ENCODE assay signal across 8 cellular contexts in the genomic region with DNA sequence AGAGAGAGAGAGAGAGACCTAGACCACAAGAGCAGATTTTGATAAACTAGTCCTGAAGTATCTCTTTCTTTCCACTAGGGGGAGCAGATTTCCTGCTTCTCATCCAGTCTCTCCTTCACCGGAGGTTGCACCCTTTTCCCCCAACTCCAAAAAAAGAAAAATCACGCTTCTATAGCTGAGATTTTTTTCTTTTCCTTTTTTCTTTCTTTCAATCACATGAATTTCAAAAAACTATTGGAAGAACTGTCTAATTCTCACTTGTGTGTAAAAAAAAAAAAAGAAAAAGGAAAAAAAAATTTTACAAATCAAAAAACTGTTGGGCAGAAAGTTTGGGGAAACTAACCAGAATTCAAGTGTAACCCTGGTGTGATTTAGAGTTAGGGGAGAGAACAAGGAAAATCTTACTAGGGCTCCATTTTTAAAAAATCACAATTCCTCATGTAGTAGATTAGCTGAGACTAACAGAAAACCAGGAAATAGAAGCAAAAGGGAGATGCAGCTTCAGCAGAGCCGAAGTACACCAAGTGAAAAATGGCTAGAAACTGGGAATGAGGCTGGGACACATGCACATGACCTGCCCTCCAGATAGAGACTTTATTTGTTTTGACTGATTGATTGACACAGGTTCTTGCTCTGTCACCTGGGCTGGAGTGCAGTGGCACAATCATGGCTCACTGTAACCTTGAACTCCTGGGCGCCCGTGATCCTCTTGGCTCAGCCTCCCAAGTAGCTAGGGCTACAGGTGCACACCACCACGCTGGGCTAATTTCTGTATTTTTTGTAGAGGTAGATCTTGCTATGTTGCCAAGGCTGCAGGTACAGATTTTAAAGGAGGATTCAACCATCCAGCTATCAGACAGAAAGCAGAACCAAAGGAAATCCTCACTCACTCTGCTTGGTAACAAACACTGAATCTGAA. TPM values are rescaled to one million over a fixed set of nuclear protein-coding genes. Genes with fewer than 3 reads are reported as not detected.
DNase-seq lines count a peak whose midpoint lies in the region; ATAC-seq and TF ChIP-seq lines count a peak whose summit lies in the region.

No MANE protein-coding gene starts in this region.

- peak; percentile 62 for TF ChIP-seq CTCF in AG04449 (IDR thresholded peaks at IDR 0.05; ENCODE audit: insufficient read depth, low read length, missing control alignments)
- peak; percentile 57 for TF ChIP-seq CTCF in GM13976 (IDR thresholded peaks at IDR 0.05; ENCODE audit: borderline replicate concordance, control extremely low read depth, extremely low read depth, insufficient read depth, missing control alignments)
- peak; percentile 67 for TF ChIP-seq CTCF in fibroblast of villous mesenchyme (IDR thresholded peaks at IDR 0.05; ENCODE audit: insufficient read depth, low read depth, low read length)
- peak; percentile 73 for TF ChIP-seq CTCF in osteocyte (IDR thresholded peaks at IDR 0.05)

- H3K27ac Mint-ChIP-seq in T-cell (no peak overlapping the region), osteocyte (ENCODE audit: unreplicated experiment) (no peak overlapping the region)

- H3K36me3 Mint-ChIP-seq in T-cell: peaks cover 9% of the 10 kb centered on the region
- peaks cover 3% of the 10 kb centered on the region for H3K36me3 Mint-ChIP-seq in osteocyte (ENCODE audit: unreplicated experiment)

- DNase-seq in AG04449 (ENCODE audit: low read depth, low spot score): no peak
- DNase-seq in GM13976 (ENCODE audit: low spot score): peak; percentile 57
- peak; percentile 72 for DNase-seq in NCI-H146 treated with DMSO at 0.1 percent for 48 hours (lab: John Stamatoyannopoulos, UW; ENCODE audit: unreplicated experiment)
- DNase-seq in T-cell: peak in 1 of 34 experiments; percentile 7
- peak; percentile 71 for DNase-seq in fibroblast of villous mesenchyme (ENCODE audit: low read depth)
- no peak for DNase-seq in osteocyte (ENCODE audit: extremely low spot score, unreplicated experiment)
- DNase-seq in activated gamma-delta T cell treated with Interleukin-2 at 50 U/mL for 16 hours: no peak

- H3K4me3 ChIP-seq in AG04449 (ENCODE audit: low read depth, low read length): no peak overlapping the region
- no peak overlapping the region for H3K4me3 ChIP-seq in fibroblast of villous mesenchyme (ENCODE audit: low read depth, low read length)

- H3K27me3 Mint-ChIP-seq in T-cell: peaks cover 0 to 2% of the 10 kb centered on the region in 2 donors
- H3K27me3 Mint-ChIP-seq in osteocyte (ENCODE audit: unreplicated experiment): no peaks in the 10 kb centered on the region

- in situ Hi-C loops in GM13976 (cut with MboI; ENCODE audit: low sequenced_read_pairs, unreplicated experiment): no loop called here

- POLR2A ChIA-PET in AG04449 (lab: Yijun Ruan, JAX): interaction anchor here (0.6 kb wide), 1 partner anchor 145 kb away, joined by 3 read pairs; no protein-coding TSS in a partner anchor
- POLR2A ChIA-PET in T-cell (lab: Charles Lee): no interaction called here

- H3K9me3 Mint-ChIP-seq in T-cell (no peaks in the 10 kb centered on the region), osteocyte (ENCODE audit: unreplicated experiment) (peaks cover 8% of the 10 kb centered on the region)

- ATAC-seq in T-cell (replicated peaks in 1 of 4): peak in 3 of 4 experiments; percentile 49 to 57 (median 52)
- no peak for ATAC-seq in HG03520 (IDR thresholded peaks at IDR 0.05; ENCODE audit: unreplicated experiment)

- CTCF ChIA-PET in AG04449 (lab: Yijun Ruan, JAX): interaction anchor here (0.6 to 11.8 kb wide), 35 partner anchors 9 to 418 kb away, joined by 3 to 138 read pairs (median 5); partner anchors contain the start of genes BCO2, IL18, PTS and SDHD
- CTCF ChIA-PET in T-cell (lab: Charles Lee): interaction anchor here (0.5 to 1.3 kb wide), 26 partner anchors 8 to 1825 kb away, joined by 3 to 14 read pairs (median 4); partner anchors contain the start of gene ALG9 (in 1 of the 2)

- H3K4me1 Mint-ChIP-seq in T-cell: peaks cover 3 to 4% (median 4%) of the 10 kb centered on the region in 3 donors
- peaks cover 4% of the 10 kb centered on the region for H3K4me1 Mint-ChIP-seq in osteocyte (ENCODE audit: unreplicated experiment)

- no peak overlapping the region for H3K4me3 Mint-ChIP-seq in T-cell
- H3K4me3 Mint-ChIP-seq in osteocyte (ENCODE audit: unreplicated experiment): no peak overlapping the region

RNA-seq across cellular contexts. Expression of gene SDHD, which starts 27.1 kb away (rescaled TPM):
- 10 to 100 TPM; 34.3 to 71.9 (median 69.6) TPM for total RNA-seq in T-cell
- 121 and 140 TPM in 2 replicates for total RNA-seq in fibroblast of villous mesenchyme
- total RNA-seq in osteocyte: 71.6 and 82.0 TPM in 2 replicates

RNA-seq across cellular contexts. Expression of gene TIMM8B, which starts 27.2 kb away (rescaled TPM):
- 10 to 100 TPM; 13.8 to 23.7 (median 21.1) TPM for total RNA-seq in T-cell
- 57.0 and 64.3 TPM in 2 replicates for total RNA-seq in fibroblast of villous mesenchyme
- 59.4 and 64.0 TPM in 2 replicates for total RNA-seq in osteocyte

RNA-seq across cellular contexts. Expression of gene NKAPD1, which starts 39.7 kb away (rescaled TPM):
- total RNA-seq in T-cell: 10 to 100 TPM; 14.6 to 22.1 (median 17.7) TPM
- 20.6 and 30.7 TPM in 2 replicates for total RNA-seq in fibroblast of villous mesenchyme
- total RNA-seq in osteocyte: 23.1 and 24.6 TPM in 2 replicates

RNA-seq across cellular contexts. Expression of gene PIH1D2, which starts 40.0 kb away (rescaled TPM):
- total RNA-seq in T-cell: under 1 TPM in 3 of 5 donors, not detected in 2; 0.30 to 0.44 (median 0.36) TPM
- total RNA-seq in fibroblast of villous mesenchyme: 1.3 and 2.6 TPM in 2 replicates
- 2.0 and 2.3 TPM in 2 replicates for total RNA-seq in osteocyte

RNA-seq across cellular contexts. Expression of gene IL18, which starts 50.1 kb away (rescaled TPM):
- total RNA-seq in T-cell (under 1 TPM; 0.20 to 0.53 (median 0.35) TPM), fibroblast of villous mesenchyme (1.6 and 2.2 TPM in 2 replicates), osteocyte (0.59 and 0.68 TPM in 2 replicates)

Comparison
In these comparisons a context has a peak if more than half of its experiments do, and no peak if none do; other contexts are left out.
1. DNase-seq: peak in GM13976 (single experiment), NCI-H146 treated with DMSO at 0.1 percent for 48 hours (single experiment) and fibroblast of villous mesenchyme (single experiment); none in AG04449 (single experiment), osteocyte (single experiment) and activated gamma-delta T cell treated with Interleukin-2 at 50 U/mL for 16 hours (single experiment).
2. Peak in every context shown above with its lines, with median percentiles within 50 percentile points of each other: CTCF ChIP-seq.